Comparison of ENCODE assay signal across 24 cellular contexts in the genomic region with DNA sequence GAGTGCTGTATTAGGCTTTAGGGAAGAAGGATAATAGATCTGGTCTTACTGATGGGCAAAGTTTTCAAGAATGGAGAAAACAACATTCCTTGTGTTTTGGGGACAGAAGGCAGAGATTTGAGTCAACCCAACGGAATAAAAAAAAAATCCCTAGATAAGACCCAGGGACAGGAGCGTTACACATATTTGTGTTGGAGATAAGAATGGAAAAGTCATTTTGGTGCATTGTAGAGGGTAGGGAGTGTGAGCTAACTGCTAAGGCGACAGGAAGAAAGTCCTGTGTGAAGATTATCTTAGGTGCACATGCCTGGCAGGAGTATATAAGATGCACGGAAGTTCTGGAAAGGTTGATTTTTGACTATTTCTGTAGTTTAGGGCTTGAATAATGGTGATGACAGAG.
DNase-seq lines count a peak whose midpoint lies in the region; ATAC-seq, FAIRE-seq and TF ChIP-seq lines count a peak whose summit lies in the region.
"Had no signal": no experiment of that assay in that cellular context is flagged by ENCODE, and none has a peak within 500 bp of the region (broad histone marks: within the 10 kb centered on the region; RNA-seq: fewer than 3 reads in every experiment).

No MANE protein-coding gene starts in this region.

- no peak for TF ChIP-seq POLR2A in H54 (IDR thresholded peaks at IDR 0.05; ENCODE audit: low read depth, low read length)

- no peaks in the 10 kb centered on the region for H4K20me1 ChIP-seq in BLaER1
- no peaks in the 10 kb centered on the region for H4K20me1 ChIP-seq in hepatocyte (ENCODE audit: insufficient read depth, poor library complexity, severe bottlenecking)

- H3K9me2 ChIP-seq in hepatocyte (replicated peaks; ENCODE audit: insufficient read depth), result no peaks in the 10 kb centered on the region

- no peaks in the 10 kb centered on the region for H3K79me2 ChIP-seq in hepatocyte

- H3K9ac ChIP-seq in BLaER1, result no peak overlapping the region

- H3K27ac ChIP-seq in BLaER1 (peak overlapping the region; percentile 4; the same call in 1 of the 2 replicates), hepatocyte (peak overlapping the region; percentile 8)
- H3K27ac ChIP-seq: 22Rv1, A549 had no signal

- peaks cover 53% of the 10 kb centered on the region for H3K9me3 ChIP-seq in BLaER1
- no peaks in the 10 kb centered on the region for H3K9me3 ChIP-seq in hepatocyte (ENCODE audit: low read depth)
- H3K9me3 ChIP-seq: A549 had no signal

- DNase-seq in H54 (ENCODE audit: insufficient read length, low spot score) (no peak), hepatocyte (ENCODE audit: low spot score) (no peak), DMS53 treated with DMSO at 0.1 percent for 48 hours (lab: John Stamatoyannopoulos, UW; ENCODE audit: unreplicated experiment) (no peak)
- no peak for DNase-seq in activated CD4-positive, alpha-beta T cell treated with anti-CD3 and anti-CD28 coated beads, Interleukin-2, amount 50 U/mL, for 4 hours
- DNase-seq: AML-193; C1 segment of cervical spinal cord; Calu3; CD4-positive, alpha-beta memory T cell; CD4-positive, CD25-positive, alpha-beta regulatory T cell; CD8-positive, alpha-beta memory T cell; COR-L47; DMS79; DND-41; EL; GDM1 had no signal

- peak; percentile 50 for FAIRE-seq in H54 (lab: Jason Lieb, UNC)
- FAIRE-seq: A549, D721Med, GM12878, GM12892, GM18507, GM19239 had no signal

- ATAC-seq in GM18511 (IDR thresholded peaks at IDR 0.05; ENCODE audit: unreplicated experiment), result no peak
- ATAC-seq: A549, GM12878 had no signal

- H3K4me2 ChIP-seq in BLaER1 (peak overlapping the region; percentile 39), hepatocyte (no peak overlapping the region)
- H3K4me2 ChIP-seq: A549 had no signal

- H3K4me1 ChIP-seq in BLaER1, result peaks cover 50% of the 10 kb centered on the region
- no peaks in the 10 kb centered on the region for H3K4me1 ChIP-seq in hepatocyte (ENCODE audit: insufficient read depth)
- H3K4me1 ChIP-seq: A549 had no signal

- WGBS in hepatocyte (ENCODE audit: low lambda C conversion rate, missing lambda C conversion rate), result 54% methylated on average over 4 of the region's 4 CpGs

- H2AFZ ChIP-seq in hepatocyte, result no peak overlapping the region

- H3K36me3 ChIP-seq in BLaER1, result peaks cover 36% of the 10 kb centered on the region
- no peaks in the 10 kb centered on the region for H3K36me3 ChIP-seq in hepatocyte (replicated peaks; ENCODE audit: insufficient read depth, low read depth)

- TF ChIP-seq CTCF in hepatocyte (IDR thresholded peaks at IDR 0.05; ENCODE audit: poor library complexity), result no peak

- H3K4me3 ChIP-seq in BLaER1 (peak overlapping the region; percentile 58), hepatocyte (no peak overlapping the region)
- H3K4me3 ChIP-seq: A549, GM12878 had no signal

- H3K27me3 ChIP-seq in BLaER1 (no peaks in the 10 kb centered on the region), hepatocyte (no peaks in the 10 kb centered on the region)
